Comparison of ENCODE assay signal across 1 cellular context in genomic region chr1:155127672-155128468, GRCh38.
TF ChIP-seq lines count a peak whose summit lies in the region.

Gene EFNA1, plus strand, starts transcription at chr1:155127876. Its CDS starts 102 bp downstream, at chr1:155127978.

TF ChIP-seq in SK-N-SH, 30 proteins besides CTCF, POLR2A, EP300 and RAD21 (continued from another document):
- TF ChIP-seq ZBTB33 (IDR thresholded peaks at IDR 0.05; ENCODE audit: borderline replicate concordance, low read depth) (no peak), EZH2phosphoT487 (IDR thresholded peaks at IDR 0.05; ENCODE audit: borderline replicate concordance, low read depth) (no peak)
